Comparison of ENCODE assay signal across 3 cellular contexts in the genomic region with DNA sequence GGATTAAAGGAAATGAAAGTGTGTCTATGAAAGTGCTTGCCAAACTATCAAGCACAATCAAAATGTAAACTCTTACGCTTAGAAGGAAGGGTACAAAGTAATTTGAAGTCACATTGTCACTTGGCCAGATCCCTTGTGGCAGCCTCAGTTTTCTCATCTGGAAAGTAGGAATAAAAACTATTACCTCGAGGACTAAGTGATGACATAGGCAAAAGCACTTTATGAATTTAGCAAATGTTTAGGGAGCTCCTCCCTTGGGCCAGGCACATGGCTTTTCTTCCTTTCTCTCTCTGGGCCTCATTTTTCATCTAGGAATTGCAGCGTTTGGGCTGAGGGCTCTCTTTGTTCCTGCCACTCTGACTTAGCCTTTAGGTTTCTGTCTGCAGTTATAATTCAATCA.
TF ChIP-seq lines count a peak whose summit lies in the region.

No MANE protein-coding gene starts in this region.

TF ChIP-seq in HepG2, 621 proteins besides CTCF, POLR2A, EP300 and RAD21 (continues in another document):
- TF ChIP-seq ZFP90 (CRISPR knock-in tag; IDR thresholded peaks at IDR 0.05; ENCODE audit: borderline replicate concordance) (no peak), ZFP82 (CRISPR knock-in tag; IDR thresholded peaks at IDR 0.05; ENCODE audit: borderline replicate concordance) (no peak), ZSCAN22 (CRISPR knock-in tag; IDR thresholded peaks at IDR 0.05) (no peak), ZNF629 (CRISPR knock-in tag; conservative IDR thresholded peaks at IDR 0.05) (peak; percentile 32; the same call in 1 of the 2 replicates), ZNF570 (CRISPR knock-in tag; IDR thresholded peaks at IDR 0.05; ENCODE audit: borderline replicate concordance) (no peak), MAFK (conservative IDR thresholded peaks at IDR 0.05 in 1 of 2, IDR thresholded peaks at IDR 0.05 in 1 of 2; ENCODE audit: low read length in 2 of 2) (peak; percentile 63 to 74), MAFF (IDR thresholded peaks at IDR 0.05; ENCODE audit: low read depth, low read length) (peak; percentile 42; the same call in 1 of the 2 replicates), NPAS2 (CRISPR knock-in tag; IDR thresholded peaks at IDR 0.05; ENCODE audit: borderline replicate concordance) (no peak)
- TF ChIP-seq, protein P1, sequence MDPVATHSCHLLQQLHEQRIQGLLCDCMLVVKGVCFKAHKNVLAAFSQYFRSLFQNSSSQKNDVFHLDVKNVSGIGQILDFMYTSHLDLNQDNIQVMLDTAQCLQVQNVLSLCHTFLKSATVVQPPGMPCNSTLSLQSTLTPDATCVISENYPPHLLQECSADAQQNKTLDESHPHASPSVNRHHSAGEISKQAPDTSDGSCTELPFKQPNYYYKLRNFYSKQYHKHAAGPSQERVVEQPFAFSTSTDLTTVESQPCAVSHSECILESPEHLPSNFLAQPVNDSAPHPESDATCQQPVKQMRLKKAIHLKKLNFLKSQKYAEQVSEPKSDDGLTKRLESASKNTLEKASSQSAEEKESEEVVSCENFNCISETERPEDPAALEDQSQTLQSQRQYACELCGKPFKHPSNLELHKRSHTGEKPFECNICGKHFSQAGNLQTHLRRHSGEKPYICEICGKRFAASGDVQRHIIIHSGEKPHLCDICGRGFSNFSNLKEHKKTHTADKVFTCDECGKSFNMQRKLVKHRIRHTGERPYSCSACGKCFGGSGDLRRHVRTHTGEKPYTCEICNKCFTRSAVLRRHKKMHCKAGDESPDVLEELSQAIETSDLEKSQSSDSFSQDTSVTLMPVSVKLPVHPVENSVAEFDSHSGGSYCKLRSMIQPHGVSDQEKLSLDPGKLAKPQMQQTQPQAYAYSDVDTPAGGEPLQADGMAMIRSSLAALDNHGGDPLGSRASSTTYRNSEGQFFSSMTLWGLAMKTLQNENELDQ (CRISPR knock-in tag; IDR thresholded peaks at IDR 0.05; ENCODE audit: borderline replicate concordance): no peak

TF ChIP-seq in HEK293, 187 proteins besides CTCF, POLR2A, EP300 and RAD21:
- no peak for TF ChIP-seq ZBTB1 (tag by site-specific recombination; IDR thresholded peaks at IDR 0.05)
- TF ChIP-seq, protein P2, sequence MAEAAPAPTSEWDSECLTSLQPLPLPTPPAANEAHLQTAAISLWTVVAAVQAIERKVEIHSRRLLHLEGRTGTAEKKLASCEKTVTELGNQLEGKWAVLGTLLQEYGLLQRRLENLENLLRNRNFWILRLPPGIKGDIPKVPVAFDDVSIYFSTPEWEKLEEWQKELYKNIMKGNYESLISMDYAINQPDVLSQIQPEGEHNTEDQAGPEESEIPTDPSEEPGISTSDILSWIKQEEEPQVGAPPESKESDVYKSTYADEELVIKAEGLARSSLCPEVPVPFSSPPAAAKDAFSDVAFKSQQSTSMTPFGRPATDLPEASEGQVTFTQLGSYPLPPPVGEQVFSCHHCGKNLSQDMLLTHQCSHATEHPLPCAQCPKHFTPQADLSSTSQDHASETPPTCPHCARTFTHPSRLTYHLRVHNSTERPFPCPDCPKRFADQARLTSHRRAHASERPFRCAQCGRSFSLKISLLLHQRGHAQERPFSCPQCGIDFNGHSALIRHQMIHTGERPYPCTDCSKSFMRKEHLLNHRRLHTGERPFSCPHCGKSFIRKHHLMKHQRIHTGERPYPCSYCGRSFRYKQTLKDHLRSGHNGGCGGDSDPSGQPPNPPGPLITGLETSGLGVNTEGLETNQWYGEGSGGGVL (tag by site-specific recombination; IDR thresholded peaks at IDR 0.05): no peak
- TF ChIP-seq, protein P3, sequence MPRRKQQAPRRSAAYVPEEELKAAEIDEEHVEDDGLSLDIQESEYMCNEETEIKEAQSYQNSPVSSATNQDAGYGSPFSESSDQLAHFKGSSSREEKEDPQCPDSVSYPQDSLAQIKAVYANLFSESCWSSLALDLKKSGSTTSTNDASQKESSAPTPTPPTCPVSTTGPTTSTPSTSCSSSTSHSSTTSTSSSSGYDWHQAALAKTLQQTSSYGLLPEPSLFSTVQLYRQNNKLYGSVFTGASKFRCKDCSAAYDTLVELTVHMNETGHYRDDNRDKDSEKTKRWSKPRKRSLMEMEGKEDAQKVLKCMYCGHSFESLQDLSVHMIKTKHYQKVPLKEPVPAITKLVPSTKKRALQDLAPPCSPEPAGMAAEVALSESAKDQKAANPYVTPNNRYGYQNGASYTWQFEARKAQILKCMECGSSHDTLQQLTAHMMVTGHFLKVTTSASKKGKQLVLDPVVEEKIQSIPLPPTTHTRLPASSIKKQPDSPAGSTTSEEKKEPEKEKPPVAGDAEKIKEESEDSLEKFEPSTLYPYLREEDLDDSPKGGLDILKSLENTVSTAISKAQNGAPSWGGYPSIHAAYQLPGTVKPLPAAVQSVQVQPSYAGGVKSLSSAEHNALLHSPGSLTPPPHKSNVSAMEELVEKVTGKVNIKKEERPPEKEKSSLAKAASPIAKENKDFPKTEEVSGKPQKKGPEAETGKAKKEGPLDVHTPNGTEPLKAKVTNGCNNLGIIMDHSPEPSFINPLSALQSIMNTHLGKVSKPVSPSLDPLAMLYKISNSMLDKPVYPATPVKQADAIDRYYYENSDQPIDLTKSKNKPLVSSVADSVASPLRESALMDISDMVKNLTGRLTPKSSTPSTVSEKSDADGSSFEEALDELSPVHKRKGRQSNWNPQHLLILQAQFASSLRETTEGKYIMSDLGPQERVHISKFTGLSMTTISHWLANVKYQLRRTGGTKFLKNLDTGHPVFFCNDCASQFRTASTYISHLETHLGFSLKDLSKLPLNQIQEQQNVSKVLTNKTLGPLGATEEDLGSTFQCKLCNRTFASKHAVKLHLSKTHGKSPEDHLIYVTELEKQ (tag by site-specific recombination; IDR thresholded peaks at IDR 0.05; ENCODE audit: borderline replicate concordance): no peak
- peak; percentile 18; the same call in 1 of the 2 replicates for TF ChIP-seq PRDM1 (tag by site-specific recombination; IDR thresholded peaks at IDR 0.05)
- no peak for TF ChIP-seq ZNF707 (tag by site-specific recombination; IDR thresholded peaks at IDR 0.05)

TF ChIP-seq in WTC11, 78 proteins besides CTCF, POLR2A, EP300 and RAD21:
- TF ChIP-seq, protein P4, sequence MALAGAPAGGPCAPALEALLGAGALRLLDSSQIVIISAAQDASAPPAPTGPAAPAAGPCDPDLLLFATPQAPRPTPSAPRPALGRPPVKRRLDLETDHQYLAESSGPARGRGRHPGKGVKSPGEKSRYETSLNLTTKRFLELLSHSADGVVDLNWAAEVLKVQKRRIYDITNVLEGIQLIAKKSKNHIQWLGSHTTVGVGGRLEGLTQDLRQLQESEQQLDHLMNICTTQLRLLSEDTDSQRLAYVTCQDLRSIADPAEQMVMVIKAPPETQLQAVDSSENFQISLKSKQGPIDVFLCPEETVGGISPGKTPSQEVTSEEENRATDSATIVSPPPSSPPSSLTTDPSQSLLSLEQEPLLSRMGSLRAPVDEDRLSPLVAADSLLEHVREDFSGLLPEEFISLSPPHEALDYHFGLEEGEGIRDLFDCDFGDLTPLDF (CRISPR knock-in tag; IDR thresholded peaks at IDR 0.05): no peak
- TF ChIP-seq, protein P5, sequence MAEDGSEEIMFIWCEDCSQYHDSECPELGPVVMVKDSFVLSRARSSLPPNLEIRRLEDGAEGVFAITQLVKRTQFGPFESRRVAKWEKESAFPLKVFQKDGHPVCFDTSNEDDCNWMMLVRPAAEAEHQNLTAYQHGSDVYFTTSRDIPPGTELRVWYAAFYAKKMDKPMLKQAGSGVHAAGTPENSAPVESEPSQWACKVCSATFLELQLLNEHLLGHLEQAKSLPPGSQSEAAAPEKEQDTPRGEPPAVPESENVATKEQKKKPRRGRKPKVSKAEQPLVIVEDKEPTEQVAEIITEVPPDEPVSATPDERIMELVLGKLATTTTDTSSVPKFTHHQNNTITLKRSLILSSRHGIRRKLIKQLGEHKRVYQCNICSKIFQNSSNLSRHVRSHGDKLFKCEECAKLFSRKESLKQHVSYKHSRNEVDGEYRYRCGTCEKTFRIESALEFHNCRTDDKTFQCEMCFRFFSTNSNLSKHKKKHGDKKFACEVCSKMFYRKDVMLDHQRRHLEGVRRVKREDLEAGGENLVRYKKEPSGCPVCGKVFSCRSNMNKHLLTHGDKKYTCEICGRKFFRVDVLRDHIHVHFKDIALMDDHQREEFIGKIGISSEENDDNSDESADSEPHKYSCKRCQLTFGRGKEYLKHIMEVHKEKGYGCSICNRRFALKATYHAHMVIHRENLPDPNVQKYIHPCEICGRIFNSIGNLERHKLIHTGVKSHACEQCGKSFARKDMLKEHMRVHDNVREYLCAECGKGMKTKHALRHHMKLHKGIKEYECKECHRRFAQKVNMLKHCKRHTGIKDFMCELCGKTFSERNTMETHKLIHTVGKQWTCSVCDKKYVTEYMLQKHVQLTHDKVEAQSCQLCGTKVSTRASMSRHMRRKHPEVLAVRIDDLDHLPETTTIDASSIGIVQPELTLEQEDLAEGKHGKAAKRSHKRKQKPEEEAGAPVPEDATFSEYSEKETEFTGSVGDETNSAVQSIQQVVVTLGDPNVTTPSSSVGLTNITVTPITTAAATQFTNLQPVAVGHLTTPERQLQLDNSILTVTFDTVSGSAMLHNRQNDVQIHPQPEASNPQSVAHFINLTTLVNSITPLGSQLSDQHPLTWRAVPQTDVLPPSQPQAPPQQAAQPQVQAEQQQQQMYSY (CRISPR knock-in tag; IDR thresholded peaks at IDR 0.05): no peak
- no peak for TF ChIP-seq ZNF423 (CRISPR knock-in tag; IDR thresholded peaks at IDR 0.05)
